20 cellular contexts compared by ENCODE assay signal in genomic region chr1:22071511-22071910, GRCh38. TPM values are rescaled to one million over a fixed set of nuclear protein-coding genes. Genes with fewer than 3 reads are reported as not detected.
A peak's percentile ranks its signal among the peaks of the same experiment; 100 is the strongest.
DNase-seq lines count a peak whose midpoint lies in the region; ATAC-seq and TF ChIP-seq lines count a peak whose summit lies in the region.
"Had no signal": no experiment of that assay in that cellular context is flagged by ENCODE, and none has a peak within 500 bp of the region (broad histone marks: within the 10 kb centered on the region; RNA-seq: fewer than 3 reads in every experiment).

No MANE protein-coding gene starts in this region.

- no peak overlapping the region for H4K8ac ChIP-seq in trophoblast cell (ENCODE audit: low read depth, low read length)

- H3K4me1 Mint-ChIP-seq in activated CD4-positive, alpha-beta T cell treated with anti-CD3 and anti-CD28 coated beads, Interleukin-2, amount 10 ng/mL, durations not matched to agents 24 days and 14 days: peaks cover 57% of the 10 kb centered on the region
- H3K4me1 Mint-ChIP-seq in activated CD4-positive, alpha-beta T cell treated with anti-CD3 and anti-CD28 coated beads, Interleukin-2, amount 10 ng/mL, durations not matched to agents 7 days and 5 days: peaks cover 76% of the 10 kb centered on the region
- peaks cover 71 to 85% of the 10 kb centered on the region in 2 donors for H3K4me1 Mint-ChIP-seq in effector memory CD8-positive, alpha-beta T cell (ENCODE audit: low read depth in 2 of 2)
- H3K4me1 Mint-ChIP-seq in glutamatergic neuron (ENCODE audit: low read depth, unreplicated experiment): peaks cover 7% of the 10 kb centered on the region

- H3K36me3 Mint-ChIP-seq in activated CD4-positive, alpha-beta T cell treated with anti-CD3 and anti-CD28 coated beads, Interleukin-2, amount 10 ng/mL, durations not matched to agents 24 days and 14 days (ENCODE audit: low read depth): peaks cover 28% of the 10 kb centered on the region
- peaks cover 66% of the 10 kb centered on the region for H3K36me3 Mint-ChIP-seq in activated CD4-positive, alpha-beta T cell treated with anti-CD3 and anti-CD28 coated beads, Interleukin-2, amount 10 ng/mL, durations not matched to agents 7 days and 5 days (ENCODE audit: low read depth)
- peaks cover 79% of the 10 kb centered on the region for H3K36me3 Mint-ChIP-seq in effector memory CD8-positive, alpha-beta T cell (ENCODE audit: insufficient read depth)
- no peaks in the 10 kb centered on the region for H3K36me3 Mint-ChIP-seq in glutamatergic neuron (ENCODE audit: unreplicated experiment)

- no peak overlapping the region for H2AFZ ChIP-seq in trophoblast cell (ENCODE audit: insufficient read depth, low read length, poor library complexity)

- no peaks in the 10 kb centered on the region for H3K9me3 ChIP-seq in trophoblast cell (ENCODE audit: insufficient read depth, low read depth, low read length)
- H3K9me3 ChIP-seq: esophagus muscularis mucosa, gastroesophageal sphincter, HAP-1 had no signal

- H3K27me3 Mint-ChIP-seq in activated CD4-positive, alpha-beta T cell treated with anti-CD3 and anti-CD28 coated beads, Interleukin-2, amount 10 ng/mL, durations not matched to agents 24 days and 14 days: no peaks in the 10 kb centered on the region
- H3K27me3 Mint-ChIP-seq in activated CD4-positive, alpha-beta T cell treated with anti-CD3 and anti-CD28 coated beads, Interleukin-2, amount 10 ng/mL, durations not matched to agents 7 days and 5 days: no peaks in the 10 kb centered on the region
- H3K27me3 Mint-ChIP-seq in effector memory CD8-positive, alpha-beta T cell: no peaks in the 10 kb centered on the region
- H3K27me3 Mint-ChIP-seq in glutamatergic neuron (ENCODE audit: unreplicated experiment): no peaks in the 10 kb centered on the region

- intact Hi-C loops in activated CD4-positive, alpha-beta T cell treated with anti-CD3 and anti-CD28 coated beads, Interleukin-2, amount 10 ng/mL, durations not matched to agents 24 days and 14 days (cut with micrococcal nuclease): no loop called here

- H2AK5ac ChIP-seq in trophoblast cell (ENCODE audit: low read length): no peak overlapping the region

- H3K79me1 ChIP-seq in trophoblast cell (ENCODE audit: low read length): peaks cover 2% of the 10 kb centered on the region

- H3K36me3 ChIP-seq in trophoblast cell (ENCODE audit: control insufficient read depth in 1 of 2, insufficient read depth in 2 of 2, low read length in 2 of 2): peaks cover 6 to 9% of the 10 kb centered on the region in 2 experiments
- H3K36me3 ChIP-seq: gastroesophageal sphincter had no signal

- no peak overlapping the region for H3K4me2 ChIP-seq in trophoblast cell (ENCODE audit: low read length)

- no peaks in the 10 kb centered on the region for H3K9me3 Mint-ChIP-seq in activated CD4-positive, alpha-beta T cell treated with anti-CD3 and anti-CD28 coated beads, Interleukin-2, amount 10 ng/mL, durations not matched to agents 24 days and 14 days
- peaks cover 4% of the 10 kb centered on the region for H3K9me3 Mint-ChIP-seq in activated CD4-positive, alpha-beta T cell treated with anti-CD3 and anti-CD28 coated beads, Interleukin-2, amount 10 ng/mL, durations not matched to agents 7 days and 5 days
- no peaks in the 10 kb centered on the region for H3K9me3 Mint-ChIP-seq in effector memory CD8-positive, alpha-beta T cell
- H3K9me3 Mint-ChIP-seq in glutamatergic neuron (ENCODE audit: unreplicated experiment): no peaks in the 10 kb centered on the region

- no peak overlapping the region for H2BK120ac ChIP-seq in trophoblast cell (ENCODE audit: insufficient read depth, low read length, poor library complexity)

- no peak overlapping the region for H3K14ac ChIP-seq in trophoblast cell (ENCODE audit: low read length)

- no peak overlapping the region for H4K12ac ChIP-seq in trophoblast cell (ENCODE audit: low read depth, low read length)

- H3K4me3 Mint-ChIP-seq in activated CD4-positive, alpha-beta T cell treated with anti-CD3 and anti-CD28 coated beads, Interleukin-2, amount 10 ng/mL, durations not matched to agents 24 days and 14 days: no peak overlapping the region
- H3K4me3 Mint-ChIP-seq in activated CD4-positive, alpha-beta T cell treated with anti-CD3 and anti-CD28 coated beads, Interleukin-2, amount 10 ng/mL, durations not matched to agents 7 days and 5 days: no peak overlapping the region
- H3K4me3 Mint-ChIP-seq in effector memory CD8-positive, alpha-beta T cell: peak overlapping the region; percentile 50 to 52
- H3K4me3 Mint-ChIP-seq in glutamatergic neuron (ENCODE audit: unreplicated experiment): no peak overlapping the region

- H3K23ac ChIP-seq in trophoblast cell (ENCODE audit: low read length): no peak overlapping the region

- no peak for ATAC-seq in effector memory CD8-positive, alpha-beta T cell (replicated peaks)
- ATAC-seq: gastroesophageal sphincter had no signal

- H3K4ac ChIP-seq in trophoblast cell (ENCODE audit: low read depth, low read length): peak overlapping the region; percentile 97

- no peak overlapping the region for H3K9ac ChIP-seq in trophoblast cell (ENCODE audit: low read length)

- H2BK12ac ChIP-seq in trophoblast cell (ENCODE audit: low read length): no peak overlapping the region

- CTCF ChIA-PET in activated CD4-positive, alpha-beta T cell treated with anti-CD3 and anti-CD28 coated beads, Interleukin-2, amount 10 ng/mL, durations not matched to agents 7 days and 5 days (lab: Charles Lee): interaction anchor here (0.6 to 2.4 kb wide), 3 partner anchors 18 to 50 kb away, joined by 3 to 7 read pairs (median 3); partner anchors contain the start of gene CDC42

- no peaks in the 10 kb centered on the region for H3K27me3 ChIP-seq in trophoblast cell (ENCODE audit: insufficient read depth, low read length)
- H3K27me3 ChIP-seq: esophagus muscularis mucosa, gastroesophageal sphincter had no signal

- H3K4me1 ChIP-seq in trophoblast cell (ENCODE audit: control insufficient read depth in 1 of 2, insufficient read depth in 2 of 2, low read length in 2 of 2): peaks cover 8 to 10% of the 10 kb centered on the region in 2 experiments

- H3K79me2 ChIP-seq in trophoblast cell (ENCODE audit: control insufficient read depth, insufficient read depth, low read length, poor library complexity): peaks cover 39% of the 10 kb centered on the region

- no CpG with 5 or more reads among the region's 2 CpGs for whole genome bisulfite sequencing in trophoblast cell (ENCODE audit: extremely low coverage, insufficient coverage, insufficient read length)

- no peak for DNase-seq in activated CD4-positive, alpha-beta T cell treated with anti-CD3 and anti-CD28 coated beads, Interleukin-2, amount 10 ng/mL, durations not matched to agents 24 days and 14 days
- DNase-seq in activated CD4-positive, alpha-beta T cell treated with anti-CD3 and anti-CD28 coated beads, Interleukin-2, amount 10 ng/mL, durations not matched to agents 7 days and 5 days: no peak
- DNase-seq in OCI-M1 (lab: John Stamatoyannopoulos, UW): peak; percentile 39
- no peak for DNase-seq in effector memory CD8-positive, alpha-beta T cell
- peak in 1 of 2 donors; percentile 75 for DNase-seq in trophoblast cell
- no peak for DNase-seq in NCI-H2081 (lab: John Stamatoyannopoulos, UW)
- no peak for DNase-seq in GF-D8 (lab: John Stamatoyannopoulos, UW)
- no peak for DNase-seq in glutamatergic neuron
- DNase-seq: activated CD4-positive, CD25-positive, alpha-beta regulatory T cell; activated effector memory CD4-positive, alpha-beta T cell treated with anti-CD3 and anti-CD28 coated beads, Interleukin-2, amount 50 U/mL, for 16 hours; aorta; Calu3; cerebellar nuclear complex; effector CD4-positive, alpha-beta T cell; NCI-H2107; NK-92 treated with Interleukin-12 subunit alpha and Interleukin-12 subunit beta, amount 100 ng/mL, for 24 hours; stimulated activated CD4-positive, alpha-beta T cell treated with anti-CD3 and anti-CD28 coated beads, Interleukin-4, amount 100 ng/mL, for 1 hour had no signal

- H3K27ac Mint-ChIP-seq in activated CD4-positive, alpha-beta T cell treated with anti-CD3 and anti-CD28 coated beads, Interleukin-2, amount 10 ng/mL, durations not matched to agents 24 days and 14 days: peak overlapping the region; percentile 23
- no peak overlapping the region for H3K27ac Mint-ChIP-seq in activated CD4-positive, alpha-beta T cell treated with anti-CD3 and anti-CD28 coated beads, Interleukin-2, amount 10 ng/mL, durations not matched to agents 7 days and 5 days
- H3K27ac Mint-ChIP-seq in effector memory CD8-positive, alpha-beta T cell: peak overlapping the region; percentile 76 to 87
- no peak overlapping the region for H3K27ac Mint-ChIP-seq in glutamatergic neuron (ENCODE audit: unreplicated experiment)

- POLR2A ChIA-PET in activated CD4-positive, alpha-beta T cell treated with anti-CD3 and anti-CD28 coated beads, Interleukin-2, amount 10 ng/mL, durations not matched to agents 7 days and 5 days (lab: Charles Lee): no interaction called here

- no peak overlapping the region for H3K4me3 ChIP-seq in trophoblast cell (ENCODE audit: low read depth, low read length)
- H3K4me3 ChIP-seq: esophagus muscularis mucosa, gastroesophageal sphincter, HAP-1 had no signal

- H4K91ac ChIP-seq in trophoblast cell (ENCODE audit: low read depth, low read length): no peak overlapping the region

- H3K18ac ChIP-seq in trophoblast cell (ENCODE audit: low read length): no peak overlapping the region

- no peak overlapping the region for H3K27ac ChIP-seq in trophoblast cell (ENCODE audit: low read depth, low read length)
- H3K27ac ChIP-seq: esophagus muscularis mucosa, gastroesophageal sphincter had no signal

- TF ChIP-seq CTCF in glutamatergic neuron (IDR thresholded peaks at IDR 0.05; ENCODE audit: partially characterized antibody, unreplicated experiment): no peak

- no peak overlapping the region for H2BK5ac ChIP-seq in trophoblast cell (ENCODE audit: low read depth, low read length, poor library complexity)

RNA-seq across cellular contexts. Expression of gene CDC42, which starts 19.0 kb away (rescaled TPM):
- total RNA-seq in activated CD4-positive, alpha-beta T cell treated with anti-CD3 and anti-CD28 coated beads, Interleukin-2, amount 10 ng/mL, durations not matched to agents 24 days and 14 days: 307 and 321 TPM in 2 replicates
- 100 to 1,000 TPM; 378 to 413 TPM for total RNA-seq in activated CD4-positive, alpha-beta T cell treated with anti-CD3 and anti-CD28 coated beads, Interleukin-2, amount 10 ng/mL, durations not matched to agents 7 days and 5 days
- 401 and 431 TPM in 2 replicates for polyA plus RNA-seq in trophoblast cell (2013)
- total RNA-seq in glutamatergic neuron (ENCODE audit: unreplicated experiment): 283 TPM

Comparison
In these comparisons a context has a peak if more than half of its experiments do, and no peak if none do; other contexts are left out.
1. H3K27ac Mint-ChIP-seq: peak in activated CD4-positive, alpha-beta T cell treated with anti-CD3 and anti-CD28 coated beads, Interleukin-2, amount 10 ng/mL, durations not matched to agents 24 days and 14 days (single experiment) and effector memory CD8-positive, alpha-beta T cell (2 of 2); none in activated CD4-positive, alpha-beta T cell treated with anti-CD3 and anti-CD28 coated beads, Interleukin-2, amount 10 ng/mL, durations not matched to agents 7 days and 5 days (single experiment) and glutamatergic neuron (single experiment).
2. H3K4me3 Mint-ChIP-seq: peak in effector memory CD8-positive, alpha-beta T cell (2 of 2); none in activated CD4-positive, alpha-beta T cell treated with anti-CD3 and anti-CD28 coated beads, Interleukin-2, amount 10 ng/mL, durations not matched to agents 24 days and 14 days (single experiment), activated CD4-positive, alpha-beta T cell treated with anti-CD3 and anti-CD28 coated beads, Interleukin-2, amount 10 ng/mL, durations not matched to agents 7 days and 5 days (single experiment) and glutamatergic neuron (single experiment).